Comparison of ENCODE assay signal across 15 cellular contexts in genomic region chr4:166827653-166828052, GRCh38.
DNase-seq lines count a peak whose midpoint lies in the region; ATAC-seq and TF ChIP-seq lines count a peak whose summit lies in the region.
"Had no signal": no experiment of that assay in that cellular context is flagged by ENCODE, and none has a peak within 500 bp of the region (broad histone marks: within the 10 kb centered on the region; RNA-seq: fewer than 3 reads in every experiment).

No MANE protein-coding gene starts in this region.

- H3K79me2 ChIP-seq in OCI-LY1 (ENCODE audit: insufficient read depth, low read length): no peaks in the 10 kb centered on the region

- no peak for TF ChIP-seq CTCF in OCI-LY1 (IDR thresholded peaks at IDR 0.05; ENCODE audit: low read length)

- H3F3A ChIP-seq in OCI-LY1 (ENCODE audit: insufficient read depth, low read length): no peaks in the 10 kb centered on the region

- H3K9me2 ChIP-seq in OCI-LY1 (ENCODE audit: low read depth, low read length): no peaks in the 10 kb centered on the region

- H3K4me2 ChIP-seq in OCI-LY1 (ENCODE audit: low read length): no peak overlapping the region

- no peak overlapping the region for H3K9ac ChIP-seq in OCI-LY1 (ENCODE audit: low read length)
- H3K9ac ChIP-seq: GM23248 had no signal

- H3K4me3 ChIP-seq in OCI-LY1 (ENCODE audit: low read depth, low read length, poor library complexity, severe bottlenecking): no peak overlapping the region
- H3K4me3 ChIP-seq: GM23248 had no signal

- intact Hi-C loops in left colon (cut with DNase I, micrococcal nuclease): no loop called here

- H2AFZ ChIP-seq in OCI-LY1 (ENCODE audit: low read length): 0 out of 2 replicates have a peak overlapping the region, but pooled peaks have one; percentile 50
- H2AFZ ChIP-seq: GM23248 had no signal

- no peaks in the 10 kb centered on the region; the same call in 1 of the 2 replicates for H3K9me3 ChIP-seq in OCI-LY1 (ENCODE audit: low read length)

- peak; percentile 38 for ATAC-seq in HG02885 (IDR thresholded peaks at IDR 0.05; ENCODE audit: poor library complexity, unreplicated experiment)
- peak; percentile 8 for ATAC-seq in left colon
- ATAC-seq in HG03520 (IDR thresholded peaks at IDR 0.05; ENCODE audit: unreplicated experiment): no peak

- no peaks in the 10 kb centered on the region for H3K36me3 ChIP-seq in OCI-LY1 (ENCODE audit: insufficient read depth, low read length)

- no peak overlapping the region for H3K27ac ChIP-seq in OCI-LY1 (ENCODE audit: low read depth, low read length, poor library complexity, severe bottlenecking)
- H3K27ac ChIP-seq: GM23248 had no signal

- DNase-seq in left colon (no peak), kidney glomerular epithelial cell (lab: John Stamatoyannopoulos, UW) (no peak), NCI-H187 treated with DMSO at 0.1 percent for 48 hours (lab: John Stamatoyannopoulos, UW) (no peak)
- DNase-seq: C1 segment of cervical spinal cord; Calu3; CD4-positive, alpha-beta memory T cell; COR-L47; DMS53; DMS79 treated with DMSO at 0.1 percent for 48 hours; GM23248; H7; HCEC 1CT had no signal

- no peaks in the 10 kb centered on the region for H4K20me1 ChIP-seq in OCI-LY1 (ENCODE audit: insufficient read depth, low read length)

- peaks cover 5% of the 10 kb centered on the region for H3K4me1 ChIP-seq in OCI-LY1 (ENCODE audit: insufficient read depth, low read length, severe bottlenecking)

- H3K27me3 ChIP-seq in OCI-LY1 (ENCODE audit: insufficient read depth, low read length): no peaks in the 10 kb centered on the region
